ENCODE assay signal across 1 cellular context in genomic region chr5:72921103-72921502, GRCh38.
TF ChIP-seq lines count a peak whose summit lies in the region.

No MANE protein-coding gene starts in this region.

TF ChIP-seq in endothelial cell of umbilical vein, 7 proteins besides CTCF, POLR2A, EP300 and RAD21 (continued from another document):
- no peak for TF ChIP-seq MAX (IDR thresholded peaks at IDR 0.05; ENCODE audit: insufficient read depth, insufficient read length)
TF ChIP-seq in endothelial cell of umbilical vein: peak in this region for 0.
